17 cellular contexts compared by ENCODE assay signal in the genomic region with DNA sequence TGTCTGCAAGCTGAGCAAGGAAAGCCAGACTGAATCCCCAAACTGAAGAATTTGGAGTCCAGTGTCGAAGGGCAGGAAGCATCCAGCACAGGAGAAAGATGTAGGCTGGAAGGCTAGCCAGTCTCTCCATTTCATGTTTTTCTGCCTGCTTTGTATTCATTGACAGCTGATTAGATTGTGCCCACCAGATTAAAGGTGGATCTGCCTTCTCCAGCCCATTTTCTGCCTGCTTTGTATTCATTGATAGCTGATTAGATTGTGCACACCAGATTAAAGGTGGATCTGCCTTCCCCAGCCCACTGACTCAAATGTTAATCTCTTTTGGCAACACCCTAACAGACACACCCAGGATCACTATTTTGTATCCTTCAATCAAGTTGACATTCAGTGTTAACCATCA.
DNase-seq lines count a peak whose midpoint lies in the region; ATAC-seq and TF ChIP-seq lines count a peak whose summit lies in the region.
"Had no signal": no experiment of that assay in that cellular context is flagged by ENCODE, and none has a peak within 500 bp of the region (broad histone marks: within the 10 kb centered on the region; RNA-seq: fewer than 3 reads in every experiment).

No MANE protein-coding gene starts in this region.

- H3K4me1 Mint-ChIP-seq in natural killer cell, result peaks cover 0 to 18% of the 10 kb centered on the region in 2 donors
- H3K4me1 Mint-ChIP-seq in natural killer cell treated with Interleukin-12 subunit alpha and Interleukin-12 subunit beta and Interleukin-15 and Interleukin-18, amount 100 ng/mL, for 72 hours (ENCODE audit: low read depth in 2 of 2), result peaks cover 0 to 3% of the 10 kb centered on the region in 2 donors
- no peaks in the 10 kb centered on the region for H3K4me1 Mint-ChIP-seq in activated T-helper 17 cell treated with anti-CD3 and anti-CD28 coated beads, Interleukin-2, amount 50 U/mL, for 72 hours

- H3K4me2 ChIP-seq in mesendoderm (ENCODE audit: low read length), result no peak overlapping the region

- H2BK120ac ChIP-seq in mesendoderm (ENCODE audit: low read depth, low read length), result no peak overlapping the region

- peak overlapping the region; percentile 6 to 39 for H3K27ac Mint-ChIP-seq in natural killer cell
- H3K27ac Mint-ChIP-seq in natural killer cell treated with Interleukin-12 subunit alpha and Interleukin-12 subunit beta and Interleukin-15 and Interleukin-18, amount 100 ng/mL, for 72 hours, result no peak overlapping the region
- H3K27ac Mint-ChIP-seq in activated T-helper 17 cell treated with anti-CD3 and anti-CD28 coated beads, Interleukin-2, amount 50 U/mL, for 72 hours, result peak overlapping the region; percentile 26

- intact Hi-C loops in natural killer cell (cut with micrococcal nuclease), result no loop called here

- no peak overlapping the region for H3K9ac ChIP-seq in mesendoderm (ENCODE audit: low read length)

- H2BK5ac ChIP-seq in mesendoderm (ENCODE audit: low read length), result no peak overlapping the region

- DNase-seq in natural killer cell, result no peak
- no peak for DNase-seq in natural killer cell treated with Interleukin-12 subunit alpha and Interleukin-12 subunit beta and Interleukin-15 and Interleukin-18, amount 100 ng/mL, for 72 hours (ENCODE audit: low spot score)
- peak; percentile 74 for DNase-seq in mesendoderm
- no peak for DNase-seq in GM10266 (ENCODE audit: extremely low spot score)
- no peak for DNase-seq in KG1 (lab: John Stamatoyannopoulos, UW)
- DNase-seq: C1 segment of cervical spinal cord; CD8-positive, alpha-beta memory T cell; DMS53; EL; NCI-H1092 treated with DMSO at 0.1 percent for 48 hours; NCI-H146; NCI-H2029 treated with DMSO at 0.1 percent for 48 hours; NCI-H2171; NCI-H526; Peyer's patch had no signal

- no peak overlapping the region for H2AK5ac ChIP-seq in mesendoderm (ENCODE audit: low read length)

- no peak for TF ChIP-seq CTCF in natural killer cell (IDR thresholded peaks at IDR 0.05)
- no peak for TF ChIP-seq CTCF in GM10266 (IDR thresholded peaks at IDR 0.05; ENCODE audit: control insufficient read depth, insufficient read depth, low read depth, missing control alignments)

- peaks cover 20% of the 10 kb centered on the region for H3K36me3 Mint-ChIP-seq in natural killer cell
- peaks cover 23% of the 10 kb centered on the region for H3K36me3 Mint-ChIP-seq in natural killer cell treated with Interleukin-12 subunit alpha and Interleukin-12 subunit beta and Interleukin-15 and Interleukin-18, amount 100 ng/mL, for 72 hours
- peaks cover 100% of the 10 kb centered on the region for H3K36me3 Mint-ChIP-seq in activated T-helper 17 cell treated with anti-CD3 and anti-CD28 coated beads, Interleukin-2, amount 50 U/mL, for 72 hours (ENCODE audit: low read depth)

- no peak overlapping the region for H3K4ac ChIP-seq in mesendoderm (ENCODE audit: low read depth, low read length)

- H3K23ac ChIP-seq in mesendoderm (ENCODE audit: low read length), result no peak overlapping the region

- no peak overlapping the region for H2BK15ac ChIP-seq in mesendoderm (replicated peaks; ENCODE audit: low read depth)

- H3K4me1 ChIP-seq in mesendoderm (ENCODE audit: control insufficient read depth, low read depth, low read length), result no peaks in the 10 kb centered on the region
- H3K4me1 ChIP-seq: Peyer's patch had no signal

- no peak overlapping the region for H3K27ac ChIP-seq in mesendoderm (ENCODE audit: low read depth, low read length)
- H3K27ac ChIP-seq: Peyer's patch had no signal

- no peak overlapping the region for H3K4me3 ChIP-seq in mesendoderm (ENCODE audit: low read length)
- H3K4me3 ChIP-seq: Peyer's patch had no signal

- no peaks in the 10 kb centered on the region for H3K27me3 Mint-ChIP-seq in natural killer cell (ENCODE audit: low read depth in 2 of 2)
- no peaks in the 10 kb centered on the region for H3K27me3 Mint-ChIP-seq in natural killer cell treated with Interleukin-12 subunit alpha and Interleukin-12 subunit beta and Interleukin-15 and Interleukin-18, amount 100 ng/mL, for 72 hours
- no peaks in the 10 kb centered on the region for H3K27me3 Mint-ChIP-seq in activated T-helper 17 cell treated with anti-CD3 and anti-CD28 coated beads, Interleukin-2, amount 50 U/mL, for 72 hours
- H3K27me3 Mint-ChIP-seq: CD8-positive, alpha-beta memory T cell had no signal

- H3K9me3 Mint-ChIP-seq in natural killer cell, result no peaks in the 10 kb centered on the region
- no peaks in the 10 kb centered on the region for H3K9me3 Mint-ChIP-seq in natural killer cell treated with Interleukin-12 subunit alpha and Interleukin-12 subunit beta and Interleukin-15 and Interleukin-18, amount 100 ng/mL, for 72 hours
- no peaks in the 10 kb centered on the region for H3K9me3 Mint-ChIP-seq in activated T-helper 17 cell treated with anti-CD3 and anti-CD28 coated beads, Interleukin-2, amount 50 U/mL, for 72 hours
- H3K9me3 Mint-ChIP-seq: CD8-positive, alpha-beta memory T cell had no signal

- no peak overlapping the region for H4K5ac ChIP-seq in mesendoderm (ENCODE audit: low read length)

- no peak overlapping the region for H3K4me3 Mint-ChIP-seq in natural killer cell
- H3K4me3 Mint-ChIP-seq in natural killer cell treated with Interleukin-12 subunit alpha and Interleukin-12 subunit beta and Interleukin-15 and Interleukin-18, amount 100 ng/mL, for 72 hours, result no peak overlapping the region
- H3K4me3 Mint-ChIP-seq in activated T-helper 17 cell treated with anti-CD3 and anti-CD28 coated beads, Interleukin-2, amount 50 U/mL, for 72 hours, result no peak overlapping the region
- H3K4me3 Mint-ChIP-seq: CD8-positive, alpha-beta memory T cell had no signal

- no peaks in the 10 kb centered on the region for H3K79me2 ChIP-seq in mesendoderm (ENCODE audit: control insufficient read depth, insufficient read depth, low read length)

- H4K8ac ChIP-seq in mesendoderm (ENCODE audit: low read depth, low read length), result no peak overlapping the region

- H3K79me1 ChIP-seq in mesendoderm (ENCODE audit: low read length), result no peaks in the 10 kb centered on the region

- H3K27me3 ChIP-seq in mesendoderm (ENCODE audit: insufficient read depth, low read length, poor library complexity), result no peaks in the 10 kb centered on the region
- H3K27me3 ChIP-seq: Peyer's patch had no signal

- H3K18ac ChIP-seq in mesendoderm (ENCODE audit: low read length), result no peak overlapping the region

- ATAC-seq in natural killer cell, result no peak
- ATAC-seq in natural killer cell treated with Interleukin-12 subunit alpha and Interleukin-12 subunit beta and Interleukin-15 and Interleukin-18, amount 100 ng/mL, for 72 hours, result no peak
- no peak for ATAC-seq in activated T-helper 17 cell treated with anti-CD3 and anti-CD28 coated beads, Interleukin-2, amount 50 U/mL, for 72 hours (replicated peaks)
- no peak for ATAC-seq in GM19328 (IDR thresholded peaks at IDR 0.05; ENCODE audit: unreplicated experiment)

- no peak overlapping the region for H3K56ac ChIP-seq in mesendoderm (ENCODE audit: low read length)

- peaks cover 5% of the 10 kb centered on the region for H3K36me3 ChIP-seq in mesendoderm (ENCODE audit: control insufficient read depth, insufficient read depth, low read length)

- no CpG with 5 or more reads among the region's 1 CpG for WGBS in mesendoderm (ENCODE audit: extremely low coverage, insufficient coverage, low lambda C conversion rate)

Comparison
In these comparisons a context has a peak if more than half of its experiments do, and no peak if none do; other contexts are left out.
1. H3K27ac Mint-ChIP-seq: peak in natural killer cell (2 of 2) and activated T-helper 17 cell treated with anti-CD3 and anti-CD28 coated beads, Interleukin-2, amount 50 U/mL, for 72 hours (single experiment); none in natural killer cell treated with Interleukin-12 subunit alpha and Interleukin-12 subunit beta and Interleukin-15 and Interleukin-18, amount 100 ng/mL, for 72 hours (0 of 2).